11 cellular contexts compared by ENCODE assay signal in genomic region chr12:3035815-3036702, GRCh38. TPM values are rescaled to one million over a fixed set of nuclear protein-coding genes. Genes with fewer than 3 reads are reported as not detected.
DNase-seq lines count a peak whose midpoint lies in the region; ATAC-seq, FAIRE-seq and TF ChIP-seq lines count a peak whose summit lies in the region.
"Had no signal": no experiment of that assay in that cellular context is flagged by ENCODE, and none has a peak within 500 bp of the region (broad histone marks: within the 10 kb centered on the region; RNA-seq: fewer than 3 reads in every experiment).

No MANE protein-coding gene starts in this region.

- H3K27ac ChIP-seq in A549 (no peak overlapping the region), WERI-Rb-1 (no peak overlapping the region), hepatocyte (no peak overlapping the region), Peyer's patch (no peak overlapping the region)
- H3K27ac ChIP-seq: esophagus squamous epithelium had no signal

- no peaks in the 10 kb centered on the region for H4K20me1 ChIP-seq in hepatocyte (ENCODE audit: insufficient read depth, poor library complexity, severe bottlenecking)

- H3K4me2 ChIP-seq in A549 (no peak overlapping the region), hepatocyte (no peak overlapping the region)

- ATAC-seq in A549 (0 out of 6 replicates have a peak, but pooled peaks of 1 of the 2 experiments have one; percentile 14), HG03565 (IDR thresholded peaks at IDR 0.05; ENCODE audit: unreplicated experiment) (no peak), HG02970 (IDR thresholded peaks at IDR 0.05; ENCODE audit: low FRiP score, unreplicated experiment) (no peak)
- ATAC-seq in activated T-helper 17 cell treated with anti-CD3 and anti-CD28 coated beads, Interleukin-2, amount 50 U/mL, for 72 hours (replicated peaks), result no peak
- ATAC-seq: right cardiac atrium had no signal

- no peaks in the 10 kb centered on the region for H3K4me1 Mint-ChIP-seq in activated T-helper 17 cell treated with anti-CD3 and anti-CD28 coated beads, Interleukin-2, amount 50 U/mL, for 72 hours

- CTCF ChIA-PET in A549 (lab: Yijun Ruan, JAX), result interaction anchor here (0.6 to 2.5 kb wide), 4 partner anchors 98 to 296 kb away, joined by 3 to 18 read pairs (median 6); no protein-coding TSS in a partner anchor

- no peaks in the 10 kb centered on the region for H3K9me2 ChIP-seq in hepatocyte (replicated peaks; ENCODE audit: insufficient read depth)

- WGBS in A549 (ENCODE audit: missing lambda C conversion rate), result 81% methylated on average over 16 of the region's 16 CpGs
- WGBS in hepatocyte (ENCODE audit: low lambda C conversion rate, missing lambda C conversion rate), result 90% methylated on average over 16 of the region's 16 CpGs

- no peaks in the 10 kb centered on the region for H3K36me3 Mint-ChIP-seq in activated T-helper 17 cell treated with anti-CD3 and anti-CD28 coated beads, Interleukin-2, amount 50 U/mL, for 72 hours (ENCODE audit: low read depth)

- TF ChIP-seq POLR2A in A549 (IDR thresholded peaks at IDR 0.05; ENCODE audit: low read length) (no peak), Peyer's patch (IDR thresholded peaks at IDR 0.05) (no peak)

- DNase-seq in A549 (ENCODE audit: low read depth in 1 of 2, low spot score in 1 of 2), result no peak
- DNase-seq in WERI-Rb-1, result no peak
- DNase-seq in hepatocyte (ENCODE audit: low spot score), result no peak
- no peak for DNase-seq in Peyer's patch
- DNase-seq: esophagus squamous epithelium, NCI-H446 had no signal

- no peaks in the 10 kb centered on the region for H3K9me3 Mint-ChIP-seq in activated T-helper 17 cell treated with anti-CD3 and anti-CD28 coated beads, Interleukin-2, amount 50 U/mL, for 72 hours

- H2AFZ ChIP-seq in hepatocyte, result no peak overlapping the region

- TF ChIP-seq EP300 in A549 (IDR thresholded peaks at IDR 0.05), result no peak

- H3K27ac Mint-ChIP-seq in activated T-helper 17 cell treated with anti-CD3 and anti-CD28 coated beads, Interleukin-2, amount 50 U/mL, for 72 hours, result no peak overlapping the region

- no peak overlapping the region for H3K4me3 Mint-ChIP-seq in activated T-helper 17 cell treated with anti-CD3 and anti-CD28 coated beads, Interleukin-2, amount 50 U/mL, for 72 hours

- TF ChIP-seq RAD21 in A549 (conservative IDR thresholded peaks at IDR 0.05 in 1 of 2, IDR thresholded peaks at IDR 0.05 in 1 of 2), result peak; percentile 20 to 40; a peak in 3 of 5 replicates

- H3K4me1 ChIP-seq in A549, result no peaks in the 10 kb centered on the region
- no peaks in the 10 kb centered on the region for H3K4me1 ChIP-seq in hepatocyte (ENCODE audit: insufficient read depth)
- no peaks in the 10 kb centered on the region for H3K4me1 ChIP-seq in Peyer's patch

- POLR2A ChIA-PET in A549 (lab: Yijun Ruan, JAX), result no interaction called here

- H3K27me3 Mint-ChIP-seq in activated T-helper 17 cell treated with anti-CD3 and anti-CD28 coated beads, Interleukin-2, amount 50 U/mL, for 72 hours, result peaks cover 11% of the 10 kb centered on the region

- H3K27me3 ChIP-seq in WERI-Rb-1 (ENCODE audit: insufficient read depth, low read depth, severe bottlenecking) (no peaks in the 10 kb centered on the region), hepatocyte (no peaks in the 10 kb centered on the region), Peyer's patch (no peaks in the 10 kb centered on the region)
- H3K27me3 ChIP-seq: esophagus squamous epithelium had no signal

- TF ChIP-seq CTCF in A549 (IDR thresholded peaks at IDR 0.05) (no peak), GM12873 (IDR thresholded peaks at IDR 0.05; ENCODE audit: insufficient read depth, low read depth, low read length, missing control alignments) (peak; percentile 13), WERI-Rb-1 (IDR thresholded peaks at IDR 0.05; ENCODE audit: low read depth, low read length) (peak; percentile 49), hepatocyte (IDR thresholded peaks at IDR 0.05; ENCODE audit: poor library complexity) (peak; percentile 35), Peyer's patch (IDR thresholded peaks at IDR 0.05) (peak in 2 of 6 experiments; percentile 6 to 12)

- H3K9me3 ChIP-seq in A549, result no peaks in the 10 kb centered on the region
- no peaks in the 10 kb centered on the region for H3K9me3 ChIP-seq in WERI-Rb-1 (ENCODE audit: severe bottlenecking)
- no peaks in the 10 kb centered on the region for H3K9me3 ChIP-seq in hepatocyte (ENCODE audit: low read depth)
- H3K9me3 ChIP-seq in Peyer's patch, result no peaks in the 10 kb centered on the region
- H3K9me3 ChIP-seq: esophagus squamous epithelium had no signal

- H3K36me3 ChIP-seq in WERI-Rb-1 (peaks cover 36% of the 10 kb centered on the region), hepatocyte (replicated peaks; ENCODE audit: insufficient read depth, low read depth) (no peaks in the 10 kb centered on the region), Peyer's patch (no peaks in the 10 kb centered on the region)

- no peak overlapping the region for H3K4me3 ChIP-seq in A549
- no peak overlapping the region for H3K4me3 ChIP-seq in WERI-Rb-1 (ENCODE audit: low read depth, low read length)
- H3K4me3 ChIP-seq in hepatocyte, result no peak overlapping the region
- H3K4me3 ChIP-seq in Peyer's patch, result no peak overlapping the region
- H3K4me3 ChIP-seq: esophagus squamous epithelium had no signal

- FAIRE-seq in A549 (lab: Jason Lieb, UNC), result no peak

- H3K79me2 ChIP-seq in hepatocyte, result no peaks in the 10 kb centered on the region

TF ChIP-seq in A549, 52 proteins besides CTCF, POLR2A, EP300 and RAD21 (continues in another document):
- TF ChIP-seq ZC3H11A (IDR thresholded peaks at IDR 0.05) (no peak), PHF8 (IDR thresholded peaks at IDR 0.05; ENCODE audit: borderline replicate concordance, low read depth) (no peak), HOXA7 (CRISPR knock-in tag; IDR thresholded peaks at IDR 0.05) (no peak), FOXS1 (CRISPR knock-in tag; IDR thresholded peaks at IDR 0.05) (no peak), MYC (IDR thresholded peaks at IDR 0.05; ENCODE audit: borderline replicate concordance, low read length) (no peak), CBX8 (IDR thresholded peaks at IDR 0.05) (no peak), KDM5A (IDR thresholded peaks at IDR 0.05) (no peak), HES2 (IDR thresholded peaks at IDR 0.05) (no peak), BHLHE40 (IDR thresholded peaks at IDR 0.05; ENCODE audit: low read depth, low read length) (no peak), MAX (IDR thresholded peaks at IDR 0.05) (no peak), EHMT2 (IDR thresholded peaks at IDR 0.05; ENCODE audit: low read depth) (no peak), ATOH8 (CRISPR knock-in tag; IDR thresholded peaks at IDR 0.05; ENCODE audit: low read depth) (no peak), CEBPB (IDR thresholded peaks at IDR 0.05) (no peak)
- TF ChIP-seq, protein P1, sequence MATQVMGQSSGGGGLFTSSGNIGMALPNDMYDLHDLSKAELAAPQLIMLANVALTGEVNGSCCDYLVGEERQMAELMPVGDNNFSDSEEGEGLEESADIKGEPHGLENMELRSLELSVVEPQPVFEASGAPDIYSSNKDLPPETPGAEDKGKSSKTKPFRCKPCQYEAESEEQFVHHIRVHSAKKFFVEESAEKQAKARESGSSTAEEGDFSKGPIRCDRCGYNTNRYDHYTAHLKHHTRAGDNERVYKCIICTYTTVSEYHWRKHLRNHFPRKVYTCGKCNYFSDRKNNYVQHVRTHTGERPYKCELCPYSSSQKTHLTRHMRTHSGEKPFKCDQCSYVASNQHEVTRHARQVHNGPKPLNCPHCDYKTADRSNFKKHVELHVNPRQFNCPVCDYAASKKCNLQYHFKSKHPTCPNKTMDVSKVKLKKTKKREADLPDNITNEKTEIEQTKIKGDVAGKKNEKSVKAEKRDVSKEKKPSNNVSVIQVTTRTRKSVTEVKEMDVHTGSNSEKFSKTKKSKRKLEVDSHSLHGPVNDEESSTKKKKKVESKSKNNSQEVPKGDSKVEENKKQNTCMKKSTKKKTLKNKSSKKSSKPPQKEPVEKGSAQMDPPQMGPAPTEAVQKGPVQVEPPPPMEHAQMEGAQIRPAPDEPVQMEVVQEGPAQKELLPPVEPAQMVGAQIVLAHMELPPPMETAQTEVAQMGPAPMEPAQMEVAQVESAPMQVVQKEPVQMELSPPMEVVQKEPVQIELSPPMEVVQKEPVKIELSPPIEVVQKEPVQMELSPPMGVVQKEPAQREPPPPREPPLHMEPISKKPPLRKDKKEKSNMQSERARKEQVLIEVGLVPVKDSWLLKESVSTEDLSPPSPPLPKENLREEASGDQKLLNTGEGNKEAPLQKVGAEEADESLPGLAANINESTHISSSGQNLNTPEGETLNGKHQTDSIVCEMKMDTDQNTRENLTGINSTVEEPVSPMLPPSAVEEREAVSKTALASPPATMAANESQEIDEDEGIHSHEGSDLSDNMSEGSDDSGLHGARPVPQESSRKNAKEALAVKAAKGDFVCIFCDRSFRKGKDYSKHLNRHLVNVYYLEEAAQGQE (IDR thresholded peaks at IDR 0.05), result no peak

RNA-seq across cellular contexts. Expression of gene TSPAN9, which starts 41.1 kb away (rescaled TPM):
- polyA plus RNA-seq in A549 (2011; rRNA removed) (16.1 and 20.1 TPM in 2 replicates), A549 (2017; fragmentation: RNase III; extraction: RNeasy Plus Mini Kit Qiagen cat#74134 plus additional on column Dnase treatment) (10.2 to 12.4 TPM (median 11.3 TPM) in 3 replicates), hepatocyte (16.6 and 19.8 TPM in 2 replicates)
- 11.2 and 14.5 TPM in 2 replicates for polyA plus RNA-seq in A549 (2012; cell fraction: cytosol; rRNA removed)
- 20.0 and 20.1 TPM in 2 replicates for polyA plus RNA-seq in A549 (2012; cell fraction: nucleus; rRNA removed)
- polyA minus RNA-seq in A549 (2011; rRNA and poly(A)+ RNA removed), result 12.9 and 16.7 TPM in 2 replicates
- total RNA-seq in hepatocyte (35.3 and 38.6 TPM in 2 replicates), Peyer's patch (10 to 100 TPM in 3 of 4 donors, 1 to 10 TPM in 1; 7.5 to 23.9 (median 11.8) TPM)
- total RNA-seq in activated T-helper 17 cell treated with anti-CD3 and anti-CD28 coated beads, Interleukin-2, amount 50 U/mL, for 72 hours, result 1 to 10 TPM in 1 of 2 donors, under 1 TPM in 1; 0.65 to 2.7 TPM
